ENCODE assay signal across 15 cellular contexts in genomic region chr6:27517238-27517637, GRCh38. TPM values are rescaled to one million over a fixed set of nuclear protein-coding genes. Genes with fewer than 3 reads are reported as not detected.
DNase-seq lines count a peak whose midpoint lies in the region; ATAC-seq and TF ChIP-seq lines count a peak whose summit lies in the region.
"Had no signal": no experiment of that assay in that cellular context is flagged by ENCODE, and none has a peak within 500 bp of the region (broad histone marks: within the 10 kb centered on the region; RNA-seq: fewer than 3 reads in every experiment).

No MANE protein-coding gene starts in this region.

- no TSS peak for BruUV-seq in Caco-2 (replicated peaks; lab: Mats Ljungman, UMichigan)

- H3K27me3 ChIP-seq in BLaER1 treated with 17β-estradiol and CSF1 and Interleukin-3, amounts not matched to agents 10 nM and 100 nM: 0 out of 22 replicates have a peak, but pooled peaks cover 0 to 2% (median 0%) of the 10 kb centered on the region in 11 experiments
- H3K27me3 ChIP-seq in Caco-2 (replicated peaks; ENCODE audit: control insufficient read depth, insufficient read depth, low read length) (no peaks in the 10 kb centered on the region), foreskin keratinocyte (peaks cover 58% of the 10 kb centered on the region)
- peaks cover 0 to 3% of the 10 kb centered on the region in 2 donors for H3K27me3 ChIP-seq in naive thymus-derived CD4-positive, alpha-beta T cell (ENCODE audit: control insufficient read depth in 2 of 2, insufficient read depth in 2 of 2, low read length in 2 of 2)

- DNase-seq in activated T-cell treated with anti-CD3 and anti-CD28 coated beads, Interleukin-2, amount 50 U/mL, for 4 hours: no peak
- DNase-seq in activated T-cell treated with anti-CD3 and anti-CD28 coated beads, Interleukin-2, amount 50 U/mL, for 1 hour: no peak
- DNase-seq in Caco-2: no peak
- no peak for DNase-seq in naive thymus-derived CD4-positive, alpha-beta T cell
- DNase-seq in foreskin keratinocyte: no peak
- DNase-seq: DMS79, GM23248 had no signal

- POLR2A ChIA-PET in Caco-2 (lab: Charles Lee): no interaction called here
- POLR2A ChIA-PET in naive thymus-derived CD4-positive, alpha-beta T cell (lab: Charles Lee): interaction anchor here (0.6 to 3.1 kb wide), 4 partner anchors 12 to 606 kb away, joined by 3 to 20 read pairs (median 10); no protein-coding TSS in a partner anchor

- no peaks in the 10 kb centered on the region for H3K9me3 ChIP-seq in BLaER1 treated with 17β-estradiol and CSF1 and Interleukin-3, amounts not matched to agents 10 nM and 100 nM (replicated peaks in 1 of 11)
- H3K9me3 ChIP-seq in Caco-2: no peaks in the 10 kb centered on the region
- H3K9me3 ChIP-seq in naive thymus-derived CD4-positive, alpha-beta T cell (ENCODE audit: control insufficient read depth in 2 of 3, low read length in 3 of 3): no peaks in the 10 kb centered on the region

- no peaks in the 10 kb centered on the region for H4K20me1 ChIP-seq in BLaER1 treated with 17β-estradiol and CSF1 and Interleukin-3, amounts not matched to agents 10 nM and 100 nM

- peaks cover 1% of the 10 kb centered on the region for H3K36me3 Mint-ChIP-seq in activated T-cell treated with anti-CD3 and anti-CD28 coated beads, Interleukin-2, amount 50 U/mL, for 4 hours (ENCODE audit: insufficient read depth)
- H3K36me3 Mint-ChIP-seq in Caco-2 (ENCODE audit: insufficient read depth, unreplicated experiment): peaks cover 13% of the 10 kb centered on the region
- no peaks in the 10 kb centered on the region for H3K36me3 Mint-ChIP-seq in naive thymus-derived CD4-positive, alpha-beta T cell

- H3K9me3 Mint-ChIP-seq in activated T-cell treated with anti-CD3 and anti-CD28 coated beads, Interleukin-2, amount 50 U/mL, for 4 hours: no peaks in the 10 kb centered on the region
- no peaks in the 10 kb centered on the region for H3K9me3 Mint-ChIP-seq in Caco-2 (ENCODE audit: unreplicated experiment)
- H3K9me3 Mint-ChIP-seq in naive thymus-derived CD4-positive, alpha-beta T cell: peaks cover 0 to 5% (median 0%) of the 10 kb centered on the region in 11 donors
- H3K9me3 Mint-ChIP-seq: IgD-negative memory B cell had no signal

- no peaks in the 10 kb centered on the region for H3K36me3 ChIP-seq in BLaER1 treated with 17β-estradiol and CSF1 and Interleukin-3, amounts not matched to agents 10 nM and 100 nM
- H3K36me3 ChIP-seq in Caco-2 (ENCODE audit: control insufficient read depth, insufficient read depth, low read length): no peaks in the 10 kb centered on the region
- H3K36me3 ChIP-seq in naive thymus-derived CD4-positive, alpha-beta T cell (ENCODE audit: control insufficient read depth in 2 of 3, insufficient read depth in 3 of 3, low read length in 3 of 3): no peaks in the 10 kb centered on the region

- intact Hi-C loops in Caco-2 (cut with micrococcal nuclease; ENCODE audit: unreplicated experiment): no loop called here
- intact Hi-C loops in naive thymus-derived CD4-positive, alpha-beta T cell (cut with micrococcal nuclease): no loop called here

- H3K27ac ChIP-seq in BLaER1 treated with 17β-estradiol and CSF1 and Interleukin-3, amounts not matched to agents 10 nM and 100 nM: no peak overlapping the region
- no peak overlapping the region for H3K27ac ChIP-seq in naive thymus-derived CD4-positive, alpha-beta T cell (ENCODE audit: low read depth, low read length)
- H3K27ac ChIP-seq in foreskin keratinocyte: no peak overlapping the region
- H3K27ac ChIP-seq: C4-2B, GM23248 had no signal

- no peak for TF ChIP-seq CTCF in Caco-2 (IDR thresholded peaks at IDR 0.05; ENCODE audit: insufficient read depth in 1 of 2, low read depth in 1 of 2, low read length in 1 of 2, severe bottlenecking in 1 of 2, unreplicated experiment in 1 of 2)
- TF ChIP-seq CTCF in foreskin keratinocyte (conservative IDR thresholded peaks at IDR 0.05): no peak

- peaks cover 41% of the 10 kb centered on the region for H3K27me3 Mint-ChIP-seq in activated T-cell treated with anti-CD3 and anti-CD28 coated beads, Interleukin-2, amount 50 U/mL, for 4 hours (ENCODE audit: low read depth)
- H3K27me3 Mint-ChIP-seq in Caco-2 (ENCODE audit: insufficient read depth, unreplicated experiment): peaks cover 4% of the 10 kb centered on the region
- peaks cover 13 to 55% (median 40%) of the 10 kb centered on the region in 5 donors for H3K27me3 Mint-ChIP-seq in naive thymus-derived CD4-positive, alpha-beta T cell

- no peak overlapping the region for H3K27ac Mint-ChIP-seq in Caco-2 (ENCODE audit: unreplicated experiment)
- peak overlapping the region in 1 of 9 donors; percentile 56 for H3K27ac Mint-ChIP-seq in naive thymus-derived CD4-positive, alpha-beta T cell
- H3K27ac Mint-ChIP-seq: B cell, IgD-negative memory B cell had no signal

- H3K4me1 ChIP-seq in BLaER1 treated with 17β-estradiol and CSF1 and Interleukin-3, amounts not matched to agents 10 nM and 100 nM: peaks cover 6 to 14% (median 8%) of the 10 kb centered on the region in 10 experiments; a peak in 18 of 20 replicates
- H3K4me1 ChIP-seq in Caco-2 (no peaks in the 10 kb centered on the region), foreskin keratinocyte (peaks cover 3% of the 10 kb centered on the region)
- peaks cover 7 to 11% of the 10 kb centered on the region in 2 donors for H3K4me1 ChIP-seq in naive thymus-derived CD4-positive, alpha-beta T cell (ENCODE audit: control insufficient read depth in 2 of 2, insufficient read depth in 2 of 2, low read length in 2 of 2)

- H3K4me2 ChIP-seq in BLaER1 treated with 17β-estradiol and CSF1 and Interleukin-3, amounts not matched to agents 10 nM and 100 nM: peak overlapping the region in 6 of 11 experiments; percentile 77 to 90 (median 81); a peak in 8 of 22 replicates

- no peak overlapping the region for H3K9ac ChIP-seq in BLaER1 treated with 17β-estradiol and CSF1 and Interleukin-3, amounts not matched to agents 10 nM and 100 nM

- no peak for ATAC-seq in activated T-cell treated with anti-CD3 and anti-CD28 coated beads, Interleukin-2, amount 50 U/mL, for 4 hours
- ATAC-seq in naive thymus-derived CD4-positive, alpha-beta T cell: no peak
- ATAC-seq in HG02840 (IDR thresholded peaks at IDR 0.05; ENCODE audit: low FRiP score, unreplicated experiment) (no peak), GM19452 (IDR thresholded peaks at IDR 0.05; ENCODE audit: unreplicated experiment) (no peak), foreskin keratinocyte (no peak)
- ATAC-seq: GM12878, HCT116 had no signal

- H3K4me1 Mint-ChIP-seq in activated T-cell treated with anti-CD3 and anti-CD28 coated beads, Interleukin-2, amount 50 U/mL, for 4 hours (ENCODE audit: low read depth): peaks cover 9% of the 10 kb centered on the region
- no peaks in the 10 kb centered on the region for H3K4me1 Mint-ChIP-seq in Caco-2 (ENCODE audit: low read depth, unreplicated experiment)
- peaks cover 0 to 31% (median 18%) of the 10 kb centered on the region in 7 donors for H3K4me1 Mint-ChIP-seq in naive thymus-derived CD4-positive, alpha-beta T cell

- H3K4me3 Mint-ChIP-seq in activated T-cell treated with anti-CD3 and anti-CD28 coated beads, Interleukin-2, amount 50 U/mL, for 4 hours: peak overlapping the region; percentile 37
- peak overlapping the region; percentile 55 for H3K4me3 Mint-ChIP-seq in Caco-2 (ENCODE audit: unreplicated experiment)
- H3K4me3 Mint-ChIP-seq in naive thymus-derived CD4-positive, alpha-beta T cell: peak overlapping the region in 7 of 10 donors; percentile 12 to 67 (median 44)

- CTCF ChIA-PET in Caco-2 (lab: Charles Lee): no interaction called here
- CTCF ChIA-PET in naive thymus-derived CD4-positive, alpha-beta T cell (lab: Charles Lee): interaction anchor here (0.7 kb wide), 1 partner anchor 12 kb away, joined by 3 read pairs; no protein-coding TSS in a partner anchor

- no peak overlapping the region for H3K4me3 ChIP-seq in BLaER1 treated with 17β-estradiol and CSF1 and Interleukin-3, amounts not matched to agents 10 nM and 100 nM
- no peak overlapping the region for H3K4me3 ChIP-seq in Caco-2 (ENCODE audit: low read depth, low read length)
- H3K4me3 ChIP-seq in naive thymus-derived CD4-positive, alpha-beta T cell (ENCODE audit: low read length): no peak overlapping the region
- H3K4me3 ChIP-seq: GM12878 had no signal

RNA-seq across cellular contexts. Expression of gene ZNF184, which starts 44.3 kb away (rescaled TPM):
- 1 to 10 TPM; 4.5 to 5.2 (median 4.9) TPM for total RNA-seq in activated T-cell treated with anti-CD3 and anti-CD28 coated beads, Interleukin-2, amount 50 U/mL, for 4 hours
- total RNA-seq in Caco-2 (2022) (3.9 and 4.4 TPM in 2 replicates), foreskin keratinocyte (4.9 and 5.4 TPM in 2 replicates)
- total RNA-seq in naive thymus-derived CD4-positive, alpha-beta T cell: 10 to 100 TPM in 4 of 5 experiments, 1 to 10 TPM in 1; 9.6 to 13.7 (median 12.3) TPM
- 10 to 100 TPM in 1 of 2 donors, 1 to 10 TPM in 1; 7.0 to 12.6 TPM for polyA plus RNA-seq in naive thymus-derived CD4-positive, alpha-beta T cell
- polyA plus RNA-seq in foreskin keratinocyte: 1.5 and 1.9 TPM in 2 replicates
